10 cellular contexts compared by ENCODE assay signal in genomic region chrX:2697306-2697705, GRCh38. TPM values are rescaled to one million over a fixed set of nuclear protein-coding genes. Genes with fewer than 3 reads are reported as not detected.
A peak's percentile ranks its signal among the peaks of the same experiment; 100 is the strongest.
DNase-seq lines count a peak whose midpoint lies in the region; ATAC-seq lines count a peak whose summit lies in the region.
"Had no signal": no experiment of that assay in that cellular context is flagged by ENCODE, and none has a peak within 500 bp of the region (broad histone marks: within the 10 kb centered on the region; RNA-seq: fewer than 3 reads in every experiment).

No MANE protein-coding gene starts in this region.

- ATAC-seq in stimulated activated naive CD8-positive, alpha-beta T cell treated with anti-CD3 and anti-CD28 coated beads, Interleukin-15, Interleukin-2, amounts not matched to agents 100 U/mL and 50 U/mL, for 24 hours = no peak
- ATAC-seq in T-cell (replicated peaks in 1 of 4) (peak in 2 of 4 experiments; percentile 3 to 5), left lobe of liver (peak; percentile 54), HG03135 (IDR thresholded peaks at IDR 0.05; ENCODE audit: unreplicated experiment) (no peak)

- H3K27me3 Mint-ChIP-seq in stimulated activated naive CD8-positive, alpha-beta T cell treated with anti-CD3 and anti-CD28 coated beads, Interleukin-15, Interleukin-2, amounts not matched to agents 100 ng/mL and 50 ng/mL, for 24 hours = no peaks in the 10 kb centered on the region
- no peaks in the 10 kb centered on the region for H3K27me3 Mint-ChIP-seq in T-cell

- H3K4me3 Mint-ChIP-seq in stimulated activated naive CD8-positive, alpha-beta T cell treated with anti-CD3 and anti-CD28 coated beads, Interleukin-15, Interleukin-2, amounts not matched to agents 100 ng/mL and 50 ng/mL, for 24 hours = peak overlapping the region; percentile 95
- H3K4me3 Mint-ChIP-seq in T-cell = peak overlapping the region; percentile 29 to 98 (median 61)

- POLR2A ChIA-PET in T-cell (lab: Charles Lee) = no interaction called here

- H3K36me3 Mint-ChIP-seq in stimulated activated naive CD8-positive, alpha-beta T cell treated with anti-CD3 and anti-CD28 coated beads, Interleukin-15, Interleukin-2, amounts not matched to agents 100 ng/mL and 50 ng/mL, for 24 hours (ENCODE audit: low read depth) = peaks cover 76% of the 10 kb centered on the region
- peaks cover 41% of the 10 kb centered on the region for H3K36me3 Mint-ChIP-seq in T-cell

- peaks cover 5% of the 10 kb centered on the region for H3K9me3 Mint-ChIP-seq in stimulated activated naive CD8-positive, alpha-beta T cell treated with anti-CD3 and anti-CD28 coated beads, Interleukin-15, Interleukin-2, amounts not matched to agents 100 ng/mL and 50 ng/mL, for 24 hours
- peaks cover 0 to 7% (median 0%) of the 10 kb centered on the region in 3 donors for H3K9me3 Mint-ChIP-seq in T-cell

- CTCF ChIA-PET in T-cell (lab: Charles Lee) = no interaction called here

- peaks cover 97% of the 10 kb centered on the region for H3K4me1 Mint-ChIP-seq in stimulated activated naive CD8-positive, alpha-beta T cell treated with anti-CD3 and anti-CD28 coated beads, Interleukin-15, Interleukin-2, amounts not matched to agents 100 ng/mL and 50 ng/mL, for 24 hours (ENCODE audit: low read depth)
- peaks cover 94 to 100% (median 97%) of the 10 kb centered on the region in 3 donors for H3K4me1 Mint-ChIP-seq in T-cell

- H3K27ac Mint-ChIP-seq in stimulated activated naive CD8-positive, alpha-beta T cell treated with anti-CD3 and anti-CD28 coated beads, Interleukin-15, Interleukin-2, amounts not matched to agents 100 ng/mL and 50 ng/mL, for 24 hours = peak overlapping the region; percentile 95
- H3K27ac Mint-ChIP-seq in T-cell = peak overlapping the region; percentile 84 to 85

- DNase-seq in stimulated activated naive CD8-positive, alpha-beta T cell treated with anti-CD3 and anti-CD28 coated beads, Interleukin-15, Interleukin-2, amounts not matched to agents 100 U/mL and 50 U/mL, for 24 hours = no peak
- no peak for DNase-seq in T-cell
- DNase-seq in left lobe of liver (ENCODE audit: low spot score) = no peak
- DNase-seq in NCI-H1092 (lab: John Stamatoyannopoulos, UW) = no peak
- no peak for DNase-seq in HT-29 (ENCODE audit: low spot score)
- DNase-seq in NCI-H2227 (lab: John Stamatoyannopoulos, UW; ENCODE audit: unreplicated experiment) = no peak
- DNase-seq: DMS79 had no signal

RNA-seq across cellular contexts. Expression of gene CD99, which starts 6.2 kb away (rescaled TPM):
- total RNA-seq in T-cell (100 to 1,000 TPM; 141 to 294 (median 207) TPM), left lobe of liver (152 TPM)
- 0.44 and 2.4 TPM in 2 replicates for total RNA-seq in HT-29 (2014; rRNA removed; shearing (Covaris generic))

RNA-seq across cellular contexts. Expression of gene XG, which starts 54.5 kb away (rescaled TPM):
- total RNA-seq in T-cell (1 to 10 TPM in 1 of 5 donors, under 1 TPM in 1, not detected in 3; 0.13 to 1.5 TPM), left lobe of liver (not detected)
- not detected in 2 replicates for total RNA-seq in HT-29 (2014; rRNA removed; shearing (Covaris generic))
- total RNA-seq: NCI-H460 had no signal

Comparison
In these comparisons a context has a peak if more than half of its experiments do, and no peak if none do; other contexts are left out.
1. RNA of gene CD99, which starts 6.2 kb away (total RNA-seq): 141 to 294 TPM in T-cell and 152 TPM in left lobe of liver (single experiment); 0.44 to 2.4 TPM in HT-29; every median in the first group is over 10 times any median in the second.